ENCODE assay signal across 10 cellular contexts in the genomic region with DNA sequence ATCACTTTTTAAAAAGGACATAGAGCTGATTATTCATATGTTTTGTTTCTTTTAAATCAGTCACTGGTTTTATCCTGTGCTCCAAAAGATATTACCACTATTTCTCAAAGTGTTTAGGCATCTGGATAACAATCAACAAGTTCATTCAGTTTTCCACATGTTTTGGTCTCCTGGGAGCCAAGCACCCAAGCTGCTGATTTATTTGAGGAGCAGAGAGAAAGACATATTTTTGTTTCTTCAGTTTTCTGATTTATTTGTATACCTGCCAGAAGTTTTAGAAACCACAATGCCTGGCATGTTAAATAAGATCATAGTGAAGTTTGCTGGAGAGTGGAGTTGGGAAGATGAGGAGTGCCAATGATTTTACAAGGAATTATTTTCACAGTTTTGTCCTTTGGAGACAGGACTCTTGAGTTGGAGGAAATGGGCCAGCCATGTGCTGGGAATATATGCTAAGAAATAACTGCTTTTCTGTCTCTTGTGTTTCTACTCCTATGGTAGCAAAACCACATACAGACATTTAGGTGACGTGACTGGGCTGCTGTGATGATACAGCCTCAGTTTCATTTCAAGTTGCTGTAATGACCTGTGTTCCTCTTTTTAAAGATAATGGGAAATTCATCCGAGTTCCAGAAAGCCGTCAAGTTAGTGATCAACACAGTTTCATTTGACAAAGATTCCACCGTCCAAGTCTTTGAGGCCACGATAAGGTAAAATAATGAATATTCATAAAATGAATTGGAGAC. TPM values are rescaled to one million over a fixed set of nuclear protein-coding genes. Genes with fewer than 3 reads are reported as not detected.
DNase-seq lines count a peak whose midpoint lies in the region; ATAC-seq and TF ChIP-seq lines count a peak whose summit lies in the region.
"Had no signal": no experiment of that assay in that cellular context is flagged by ENCODE, and none has a peak within 500 bp of the region (broad histone marks: within the 10 kb centered on the region; RNA-seq: fewer than 3 reads in every experiment).

No MANE protein-coding gene starts in this region.

- H3K36me3 Mint-ChIP-seq in CD4-positive, CD25-positive, alpha-beta regulatory T cell = peaks cover 41% of the 10 kb centered on the region

- peak in 1 of 3 donors; percentile 33 for DNase-seq in CD4-positive, CD25-positive, alpha-beta regulatory T cell
- DNase-seq in amniotic epithelial cell (ENCODE audit: low read depth) = peak; percentile 20
- no peak for DNase-seq in NCI-H2227 (lab: John Stamatoyannopoulos, UW; ENCODE audit: unreplicated experiment)
- DNase-seq in NCI-H187 (lab: John Stamatoyannopoulos, UW) = no peak
- DNase-seq in coronary artery (ENCODE audit: low spot score) = no peak
- no peak for DNase-seq in stimulated activated CD4-positive, alpha-beta T cell treated with anti-CD3 and anti-CD28 coated beads, Interleukin-12 subunit alpha, Interleukin-12 subunit beta, amount 100 ng/mL, for 4 hours
- DNase-seq: kidney glomerular epithelial cell, NCI-H345 had no signal

- no peaks in the 10 kb centered on the region for H3K27me3 ChIP-seq in CD4-positive, CD25-positive, alpha-beta regulatory T cell (ENCODE audit: control insufficient read depth, insufficient read depth, low read length)

- no peak for TF ChIP-seq CTCF in coronary artery (IDR thresholded peaks at IDR 0.05)

- H3K27ac ChIP-seq in CD4-positive, CD25-positive, alpha-beta regulatory T cell (ENCODE audit: insufficient read depth, low read length, poor library complexity, severe bottlenecking) = peak overlapping the region; percentile 80
- H3K27ac ChIP-seq in coronary artery = no peak overlapping the region

- H3K4me1 Mint-ChIP-seq in CD4-positive, CD25-positive, alpha-beta regulatory T cell = peaks cover 38 to 75% (median 63%) of the 10 kb centered on the region in 4 donors

- peak overlapping the region; percentile 45 for H3K4me3 ChIP-seq in CD4-positive, CD25-positive, alpha-beta regulatory T cell (ENCODE audit: low read depth, low read length)
- H3K4me3 ChIP-seq in coronary artery = no peak overlapping the region

- H3K36me3 ChIP-seq in CD4-positive, CD25-positive, alpha-beta regulatory T cell (ENCODE audit: control insufficient read depth, insufficient read depth, low read length) = peaks cover 45% of the 10 kb centered on the region

- peaks cover 63% of the 10 kb centered on the region for H3K4me1 ChIP-seq in CD4-positive, CD25-positive, alpha-beta regulatory T cell (ENCODE audit: control insufficient read depth, insufficient read depth, low read length, poor library complexity, severe bottlenecking)

- no peaks in the 10 kb centered on the region for H3K9me3 ChIP-seq in CD4-positive, CD25-positive, alpha-beta regulatory T cell (ENCODE audit: control insufficient read depth in 2 of 2, low read length in 2 of 2)

- peaks cover 0 to 3% (median 0%) of the 10 kb centered on the region in 7 donors for H3K9me3 Mint-ChIP-seq in CD4-positive, CD25-positive, alpha-beta regulatory T cell

- H3K27ac Mint-ChIP-seq in CD4-positive, CD25-positive, alpha-beta regulatory T cell = peak overlapping the region; percentile 91 to 95 (median 94)

- no peak for ATAC-seq in CD4-positive, CD25-positive, alpha-beta regulatory T cell (ENCODE audit: low read depth in 2 of 2)
- ATAC-seq in GM21390 (IDR thresholded peaks at IDR 0.05; ENCODE audit: unreplicated experiment) = peak; percentile 33
- peak; percentile 43 for ATAC-seq in HG03521 (IDR thresholded peaks at IDR 0.05; ENCODE audit: unreplicated experiment)

- H3K4me3 Mint-ChIP-seq in CD4-positive, CD25-positive, alpha-beta regulatory T cell = peak overlapping the region; percentile 3 to 22 (median 14)

- no peaks in the 10 kb centered on the region for H3K27me3 Mint-ChIP-seq in CD4-positive, CD25-positive, alpha-beta regulatory T cell

RNA-seq across cellular contexts. Expression of a gene that starts 11.7 kb away (rescaled TPM):
- 99.3 TPM for total RNA-seq in CD4-positive, CD25-positive, alpha-beta regulatory T cell
- 10 to 100 TPM; 51.1 to 56.8 (median 54.5) TPM for polyA plus RNA-seq in CD4-positive, CD25-positive, alpha-beta regulatory T cell

Comparison
In these comparisons a context has a peak if more than half of its experiments do, and no peak if none do; other contexts are left out.
1. ATAC-seq: peak in GM21390 (single experiment) and HG03521 (single experiment); none in CD4-positive, CD25-positive, alpha-beta regulatory T cell (0 of 2).